1 cellular context compared by ENCODE assay signal in the genomic region with DNA sequence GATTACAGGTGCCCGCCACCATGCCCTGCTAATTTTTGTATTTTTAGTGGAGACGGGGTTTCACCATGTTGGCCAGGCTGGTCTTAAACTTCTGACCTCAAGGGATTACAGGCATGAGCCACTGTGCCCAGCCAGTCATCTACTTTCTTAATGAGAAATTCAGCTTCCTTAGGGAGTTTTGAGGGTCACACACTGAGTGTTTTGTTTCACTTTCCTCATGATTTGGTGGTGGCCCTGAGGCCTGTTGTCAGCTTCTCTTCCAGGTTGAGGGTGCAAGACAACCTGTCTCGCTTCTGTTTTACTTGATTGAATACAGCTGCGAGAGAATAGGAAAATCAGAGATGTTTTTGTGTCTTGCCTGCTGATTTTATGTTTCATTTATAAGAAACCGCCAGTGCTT.
TF ChIP-seq lines count a peak whose summit lies in the region.

No MANE protein-coding gene starts in this region.

TF ChIP-seq in IMR-90, 13 proteins besides CTCF, POLR2A, EP300 and RAD21 (continued from another document):
- TF ChIP-seq, protein P1, sequence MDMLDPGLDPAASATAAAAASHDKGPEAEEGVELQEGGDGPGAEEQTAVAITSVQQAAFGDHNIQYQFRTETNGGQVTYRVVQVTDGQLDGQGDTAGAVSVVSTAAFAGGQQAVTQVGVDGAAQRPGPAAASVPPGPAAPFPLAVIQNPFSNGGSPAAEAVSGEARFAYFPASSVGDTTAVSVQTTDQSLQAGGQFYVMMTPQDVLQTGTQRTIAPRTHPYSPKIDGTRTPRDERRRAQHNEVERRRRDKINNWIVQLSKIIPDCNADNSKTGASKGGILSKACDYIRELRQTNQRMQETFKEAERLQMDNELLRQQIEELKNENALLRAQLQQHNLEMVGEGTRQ (IDR thresholded peaks at IDR 0.05; ENCODE audit: low read depth, low read length) = no peak
- TF ChIP-seq MXI1 (IDR thresholded peaks at IDR 0.05; ENCODE audit: borderline replicate concordance, low read depth, low read length) (no peak), FOS (IDR thresholded peaks at IDR 0.05; ENCODE audit: low read depth, low read length) (no peak), CEBPB (IDR thresholded peaks at IDR 0.05; ENCODE audit: low read depth, low read length) (no peak)
TF ChIP-seq in IMR-90: peak in this region for 0.
